1 cellular context compared by ENCODE assay signal in genomic region chr7:27064169-27064568, GRCh38.
TF ChIP-seq lines count a peak whose summit lies in the region.

No MANE protein-coding gene starts in this region.

TF ChIP-seq in endothelial cell of umbilical vein, 7 proteins besides CTCF, POLR2A, EP300 and RAD21:
- no peak for TF ChIP-seq GATA2 (IDR thresholded peaks at IDR 0.05; ENCODE audit: insufficient read depth, insufficient read length, low read depth, low read length)
- no peak for TF ChIP-seq MAX (IDR thresholded peaks at IDR 0.05; ENCODE audit: insufficient read depth, insufficient read length)
